ENCODE assay signal across 12 cellular contexts in genomic region chr4:184817494-184818215, GRCh38. TPM values are rescaled to one million over a fixed set of nuclear protein-coding genes. Genes with fewer than 3 reads are reported as not detected.
A peak's percentile ranks its signal among the peaks of the same experiment; 100 is the strongest.
DNase-seq lines count a peak whose midpoint lies in the region; ATAC-seq and TF ChIP-seq lines count a peak whose summit lies in the region.
"Had no signal": no experiment of that assay in that cellular context is flagged by ENCODE, and none has a peak within 500 bp of the region (broad histone marks: within the 10 kb centered on the region; RNA-seq: fewer than 3 reads in every experiment).

No MANE protein-coding gene starts in this region.

- intact Hi-C loops in OCI-LY7 (cut with micrococcal nuclease; ENCODE audit: unreplicated experiment): loop anchor here (2.0 to 10.0 kb wide), 6 partner anchors 73 to 577 kb away; partner anchors contain the start of genes ANKRD37, CASP3, IRF2 and LRP2BP

- H2AFZ ChIP-seq in OCI-LY7 (ENCODE audit: low read length) (no peak overlapping the region; the same call in 1 of the 2 replicates), parathyroid adenoma (no peak overlapping the region)

- peak; percentile 12 for ATAC-seq in GM18502 (IDR thresholded peaks at IDR 0.05; ENCODE audit: poor library complexity, unreplicated experiment)
- peak; percentile 8 for ATAC-seq in GM21515 (IDR thresholded peaks at IDR 0.05; ENCODE audit: unreplicated experiment)
- no peak for ATAC-seq in HG02938 (IDR thresholded peaks at IDR 0.05; ENCODE audit: unreplicated experiment)

- POLR2A ChIA-PET in OCI-LY7 (lab: Charles Lee): interaction anchor here (0.6 to 1.0 kb wide), 2 partner anchors 755 to 795 kb away, joined by 3 read pairs; no protein-coding TSS in a partner anchor

- no peak overlapping the region for H3K9ac ChIP-seq in parathyroid adenoma
- H3K9ac ChIP-seq: SK-N-SH had no signal

- CTCF ChIA-PET in OCI-LY7 (lab: Charles Lee; ENCODE audit: unreplicated experiment): interaction anchor here (1.0 kb wide), 1 partner anchor 72 kb away, joined by 3 read pairs; no protein-coding TSS in a partner anchor

- 0 out of 2 replicates have a peak, but pooled peaks cover 22% of the 10 kb centered on the region for H4K20me1 ChIP-seq in OCI-LY7 (ENCODE audit: insufficient read depth, low read length)

- no peaks in the 10 kb centered on the region for H3K9me2 ChIP-seq in OCI-LY7 (ENCODE audit: insufficient read depth, low read length)
- H3K9me2 ChIP-seq: SK-N-SH had no signal

- H3K4me3 ChIP-seq in OCI-LY7 (ENCODE audit: low read depth, low read length, poor library complexity, severe bottlenecking) (peak overlapping the region; percentile 49), parathyroid adenoma (ENCODE audit: low read depth, low read length) (no peak overlapping the region)
- H3K4me3 ChIP-seq: tibial nerve had no signal

- no peaks in the 10 kb centered on the region for H3K9me3 ChIP-seq in OCI-LY7 (ENCODE audit: low read length)
- no peaks in the 10 kb centered on the region for H3K9me3 ChIP-seq in parathyroid adenoma (ENCODE audit: control insufficient read depth, low read length)
- H3K9me3 ChIP-seq: SK-N-SH, tibial nerve had no signal

- H3K79me2 ChIP-seq in OCI-LY7 (ENCODE audit: insufficient read depth, low read depth, low read length) (peaks cover 93% of the 10 kb centered on the region), parathyroid adenoma (peaks cover 19% of the 10 kb centered on the region)

- TF ChIP-seq CTCF in OCI-LY7 (conservative IDR thresholded peaks at IDR 0.05; ENCODE audit: low read length): no peak
- TF ChIP-seq CTCF in parathyroid adenoma (IDR thresholded peaks at IDR 0.05): no peak
- no peak for TF ChIP-seq CTCF in GM10266 (IDR thresholded peaks at IDR 0.05; ENCODE audit: control insufficient read depth, insufficient read depth, low read depth, missing control alignments)

- H3K4me2 ChIP-seq in OCI-LY7 (ENCODE audit: low read length) (peak overlapping the region; percentile 81), parathyroid adenoma (ENCODE audit: low read length) (no peak overlapping the region)
- H3K4me2 ChIP-seq: SK-N-SH had no signal

- no peaks in the 10 kb centered on the region for H3K27me3 ChIP-seq in parathyroid adenoma (ENCODE audit: control insufficient read depth, insufficient read depth, low read length)
- H3K27me3 ChIP-seq: tibial nerve had no signal

- H3K4me1 ChIP-seq in OCI-LY7 (ENCODE audit: insufficient read depth, low read length, poor library complexity, severe bottlenecking) (peaks cover 75% of the 10 kb centered on the region), parathyroid adenoma (peaks cover 24% of the 10 kb centered on the region)

- H3K36me3 ChIP-seq in OCI-LY7 (ENCODE audit: insufficient read depth, low read length) (peaks cover 8% of the 10 kb centered on the region; the same call in 1 of the 2 replicates), parathyroid adenoma (ENCODE audit: control insufficient read depth, insufficient read depth, low read length) (no peaks in the 10 kb centered on the region)
- H3K36me3 ChIP-seq: tibial nerve had no signal

- no TSS peak for BruUV-seq in OCI-LY7 (replicated peaks; lab: Mats Ljungman, UMichigan)

- DNase-seq in OCI-LY7 (ENCODE audit: low spot score): peak; percentile 38
- no peak for DNase-seq in NCI-H128 (lab: John Stamatoyannopoulos, UW; ENCODE audit: unreplicated experiment)
- no peak for DNase-seq in GM10266 (ENCODE audit: extremely low spot score)
- no peak for DNase-seq in NCI-H510A (lab: John Stamatoyannopoulos, UW)
- DNase-seq: COR-L47, NCI-H524 treated with DMSO at 0.1 percent for 48 hours, SK-N-SH had no signal

- peak overlapping the region; percentile 84 for H3K27ac ChIP-seq in OCI-LY7 (ENCODE audit: low read depth, low read length, poor library complexity, severe bottlenecking)
- peak overlapping the region; percentile 19 for H3K27ac ChIP-seq in parathyroid adenoma

RNA-seq across cellular contexts. Expression of gene ACSL1, which starts 8.1 kb away (rescaled TPM):
- total RNA-seq in OCI-LY7 (2014; rRNA removed; shearing (Covaris generic)): 20.8 and 24.3 TPM in 2 replicates
- 32.0 and 32.9 TPM in 2 replicates for total RNA-seq in OCI-LY7 (2022)
